Comparison of ENCODE assay signal across 9 cellular contexts in genomic region chr9:91795500-91796241, GRCh38.
DNase-seq lines count a peak whose midpoint lies in the region; ATAC-seq and TF ChIP-seq lines count a peak whose summit lies in the region.
"Had no signal": no experiment of that assay in that cellular context is flagged by ENCODE, and none has a peak within 500 bp of the region (broad histone marks: within the 10 kb centered on the region; RNA-seq: fewer than 3 reads in every experiment).

No MANE protein-coding gene starts in this region.

- H3K36me3 ChIP-seq in uterus = no peaks in the 10 kb centered on the region
- no peaks in the 10 kb centered on the region for H3K36me3 ChIP-seq in WERI-Rb-1

- DNase-seq in Caki2 (ENCODE audit: low read depth) (peak; percentile 92), LoVo (ENCODE audit: low spot score) (peak; percentile 14), amniotic epithelial cell (ENCODE audit: low read depth) (peak; percentile 74), mesenteric fat pad (ENCODE audit: low spot score) (peak; percentile 79), uterus (no peak), WERI-Rb-1 (no peak)
- DNase-seq: NCI-H524 treated with DMSO at 0.1 percent for 48 hours had no signal

- H3K27ac ChIP-seq in uterus = no peak overlapping the region
- no peak overlapping the region for H3K27ac ChIP-seq in WERI-Rb-1

- TF ChIP-seq CTCF in uterus (IDR thresholded peaks at IDR 0.05) (no peak), WERI-Rb-1 (IDR thresholded peaks at IDR 0.05; ENCODE audit: low read depth, low read length) (no peak)

- H3K4me1 ChIP-seq in uterus = peaks cover 0 to 6% of the 10 kb centered on the region in 2 donors

- H3K9me3 ChIP-seq in uterus = no peaks in the 10 kb centered on the region
- H3K9me3 ChIP-seq in WERI-Rb-1 (ENCODE audit: severe bottlenecking) = no peaks in the 10 kb centered on the region

- H3K27me3 ChIP-seq in uterus (no peaks in the 10 kb centered on the region), WERI-Rb-1 (ENCODE audit: insufficient read depth, low read depth, severe bottlenecking) (no peaks in the 10 kb centered on the region)

- ATAC-seq in HG03139 (IDR thresholded peaks at IDR 0.05; ENCODE audit: unreplicated experiment) = no peak
- no peak for ATAC-seq in HG03439 (IDR thresholded peaks at IDR 0.05; ENCODE audit: unreplicated experiment)

- TF ChIP-seq POLR2A in uterus (IDR thresholded peaks at IDR 0.05) = no peak

- intact Hi-C loops in uterus (cut with DNase I; ENCODE audit: low total_unique reads) = no loop called here

- in situ Hi-C loops in Caki2 (cut with HindIII; ENCODE audit: low pct_unique_long_range_greater_than_20kb, low sequenced_read_pairs) = no loop called here

- no peak overlapping the region for H3K4me3 ChIP-seq in uterus
- H3K4me3 ChIP-seq in WERI-Rb-1 (ENCODE audit: low read depth, low read length) = no peak overlapping the region

Comparison
In these comparisons a context has a peak if more than half of its experiments do, and no peak if none do; other contexts are left out.
1. DNase-seq: peak in Caki2 (single experiment), LoVo (single experiment), amniotic epithelial cell (single experiment) and mesenteric fat pad (single experiment); none in uterus (0 of 2) and WERI-Rb-1 (single experiment).